ENCODE assay signal across 1 cellular context in genomic region chr16:18955874-18956580, GRCh38.
TF ChIP-seq lines count a peak whose summit lies in the region.

No MANE protein-coding gene starts in this region.

TF ChIP-seq in HepG2, 621 proteins besides CTCF, POLR2A, EP300 and RAD21 (continued from another document):
- TF ChIP-seq ZNF281 (CRISPR knock-in tag; IDR thresholded peaks at IDR 0.05; ENCODE audit: borderline replicate concordance) (peak; percentile 9; the same call in 1 of the 2 replicates), RBFOX2 (IDR thresholded peaks at IDR 0.05; ENCODE audit: low read depth, low read length) (peak; percentile 57; the same call in 1 of the 2 replicates), KDM5B (CRISPR knock-in tag; IDR thresholded peaks at IDR 0.05; ENCODE audit: borderline replicate concordance) (peak; percentile 48; the same call in 1 of the 2 replicates), TAF1 (CRISPR knock-in tag; IDR thresholded peaks at IDR 0.05) (peak; percentile 59; the same call in 1 of the 2 replicates), ZNF766 (CRISPR knock-in tag; IDR thresholded peaks at IDR 0.05; ENCODE audit: borderline replicate concordance) (peak; percentile 55; the same call in 1 of the 2 replicates), UBTF (CRISPR knock-in tag; IDR thresholded peaks at IDR 0.05) (peak; percentile 47; the same call in 1 of the 2 replicates)
